32 cellular contexts compared by ENCODE assay signal in genomic region chr11:30876656-30877371, GRCh38.
DNase-seq lines count a peak whose midpoint lies in the region; ATAC-seq and TF ChIP-seq lines count a peak whose summit lies in the region.
"Had no signal": no experiment of that assay in that cellular context is flagged by ENCODE, and none has a peak within 500 bp of the region (broad histone marks: within the 10 kb centered on the region; RNA-seq: fewer than 3 reads in every experiment).

No MANE protein-coding gene starts in this region.

- peaks cover 40% of the 10 kb centered on the region for H3K4me1 ChIP-seq in cardiac muscle cell (ENCODE audit: low read depth)
- H3K4me1 ChIP-seq in ovary (ENCODE audit: insufficient read depth): peaks cover 2% of the 10 kb centered on the region
- H3K4me1 ChIP-seq: right lobe of liver had no signal

- H3K36me3 Mint-ChIP-seq in brain: no peaks in the 10 kb centered on the region
- no peaks in the 10 kb centered on the region for H3K36me3 Mint-ChIP-seq in activated CD8-positive, alpha-beta T cell treated with anti-CD3 and anti-CD28 coated beads, Interleukin-2, amount 10 ng/mL, durations not matched to agents 7 days and 5 days (ENCODE audit: low read depth)

- H3K9me3 Mint-ChIP-seq in brain: no peaks in the 10 kb centered on the region
- no peaks in the 10 kb centered on the region for H3K9me3 Mint-ChIP-seq in activated CD8-positive, alpha-beta T cell treated with anti-CD3 and anti-CD28 coated beads, Interleukin-2, amount 10 ng/mL, durations not matched to agents 7 days and 5 days (ENCODE audit: insufficient read depth)
- H3K9me3 Mint-ChIP-seq: activated CD8-positive, alpha-beta T cell treated with anti-CD3 and anti-CD28 coated beads for 36 hours; activated T-helper 17 cell treated with anti-CD3 and anti-CD28 coated beads, Interleukin-2, amount 50 U/mL, for 72 hours; CD4-positive, alpha-beta T cell had no signal

- CTCF ChIA-PET in activated CD8-positive, alpha-beta T cell treated with anti-CD3 and anti-CD28 coated beads, Interleukin-2, amount 10 ng/mL, durations not matched to agents 7 days and 5 days (lab: Charles Lee): interaction anchor here (0.6 kb wide), 1 partner anchor 41 kb away, joined by 3 read pairs; no protein-coding TSS in a partner anchor

- peaks cover 54% of the 10 kb centered on the region for H3K4me1 Mint-ChIP-seq in brain
- H3K4me1 Mint-ChIP-seq in activated CD8-positive, alpha-beta T cell treated with anti-CD3 and anti-CD28 coated beads, Interleukin-2, amount 10 ng/mL, durations not matched to agents 7 days and 5 days (ENCODE audit: low read depth): no peaks in the 10 kb centered on the region
- H3K4me1 Mint-ChIP-seq: activated CD4-positive, alpha-beta T cell treated with anti-CD3 and anti-CD28 coated beads for 36 hours; activated T-helper 17 cell treated with anti-CD3 and anti-CD28 coated beads, Interleukin-2, amount 50 U/mL, for 72 hours had no signal

- no peaks in the 10 kb centered on the region for H3K36me3 ChIP-seq in cardiac muscle cell
- no peaks in the 10 kb centered on the region for H3K36me3 ChIP-seq in ovary
- H3K36me3 ChIP-seq in WERI-Rb-1: no peaks in the 10 kb centered on the region
- H3K36me3 ChIP-seq: heart left ventricle, lower lobe of right lung, tibial artery, vagina had no signal

- no peaks in the 10 kb centered on the region for H3K27me3 ChIP-seq in cardiac muscle cell
- no peaks in the 10 kb centered on the region for H3K27me3 ChIP-seq in ovary
- H3K27me3 ChIP-seq in WERI-Rb-1 (ENCODE audit: insufficient read depth, low read depth, severe bottlenecking): no peaks in the 10 kb centered on the region
- H3K27me3 ChIP-seq: heart left ventricle, right lobe of liver, tibial artery, vagina had no signal

- H3K27me3 Mint-ChIP-seq in brain: peaks cover 2% of the 10 kb centered on the region
- H3K27me3 Mint-ChIP-seq in activated CD8-positive, alpha-beta T cell treated with anti-CD3 and anti-CD28 coated beads, Interleukin-2, amount 10 ng/mL, durations not matched to agents 7 days and 5 days (ENCODE audit: low read depth): no peaks in the 10 kb centered on the region
- H3K27me3 Mint-ChIP-seq: activated T-helper 17 cell treated with anti-CD3 and anti-CD28 coated beads, Interleukin-2, amount 50 U/mL, for 72 hours had no signal

- TF ChIP-seq POLR2A in ovary (IDR thresholded peaks at IDR 0.05): no peak

- 11 to 16% (median 13%) methylated on average over 2 of the region's 2 CpGs for WGBS in ovary, 3 donors

- no peaks in the 10 kb centered on the region for H3K9me3 ChIP-seq in cardiac muscle cell (ENCODE audit: low read depth)
- H3K9me3 ChIP-seq in ovary: no peaks in the 10 kb centered on the region
- no peaks in the 10 kb centered on the region for H3K9me3 ChIP-seq in WERI-Rb-1 (ENCODE audit: severe bottlenecking)
- H3K9me3 ChIP-seq: heart left ventricle, lower lobe of right lung, right lobe of liver, tibial artery, vagina had no signal

- DNase-seq in cardiac muscle cell (ENCODE audit: low read depth in 1 of 2, low spot score in 1 of 2) (peak in 1 of 2 donors; percentile 16), Right ventricle myocardium superior (no peak), fibroblast of pulmonary artery (ENCODE audit: low read depth) (peak; percentile 62), ovary (peak in 4 of 5 donors; percentile 10 to 29 (median 20)), WERI-Rb-1 (no peak)
- DNase-seq in activated CD8-positive, alpha-beta T cell treated with anti-CD3 and anti-CD28 coated beads, Interleukin-2, amount 10 ng/mL, durations not matched to agents 7 days and 5 days: no peak
- DNase-seq: activated CD4-positive, alpha-beta T cell treated with anti-CD3 and anti-CD28 coated beads for 36 hours; activated CD8-positive, alpha-beta T cell treated with anti-CD3 and anti-CD28 coated beads for 36 hours; activated naive CD4-positive, alpha-beta T cell treated with anti-CD3 and anti-CD28 coated beads, Interleukin-2, amount 50 U/mL, for 16 hours; AML-193; CD4-positive, alpha-beta T cell; DMS79 treated with DMSO at 0.1 percent for 48 hours; effector CD4-positive, alpha-beta T cell; erythroblast; foreskin melanocyte; GF-D8; lower lobe of right lung; NCI-H2029 treated with DMSO at 0.1 percent for 48 hours; NCI-H748 treated with DMSO at 0.1 percent for 48 hours; posterior cingulate gyrus; right lobe of liver; stimulated activated CD4-positive, alpha-beta T cell treated with anti-CD3 and anti-CD28 coated beads, Interleukin-12 subunit alpha, Interleukin-12 subunit beta, amount 100 ng/mL, for 4 hours; stimulated activated CD4-positive, alpha-beta T cell treated with anti-CD3 and anti-CD28 coated beads, Interleukin-4, amount 100 ng/mL, for 1 hour; SW 1271; tibial artery had no signal

- H3K4me3 Mint-ChIP-seq in brain: peak overlapping the region in 1 of 5 experiments; percentile 35
- H3K4me3 Mint-ChIP-seq in activated CD8-positive, alpha-beta T cell treated with anti-CD3 and anti-CD28 coated beads, Interleukin-2, amount 10 ng/mL, durations not matched to agents 7 days and 5 days: no peak overlapping the region
- H3K4me3 Mint-ChIP-seq: activated CD4-positive, alpha-beta T cell treated with anti-CD3 and anti-CD28 coated beads for 36 hours; activated CD8-positive, alpha-beta T cell treated with anti-CD3 and anti-CD28 coated beads for 36 hours; activated T-helper 17 cell treated with anti-CD3 and anti-CD28 coated beads, Interleukin-2, amount 50 U/mL, for 72 hours; CD4-positive, alpha-beta T cell had no signal

- TF ChIP-seq CTCF in cardiac muscle cell (IDR thresholded peaks at IDR 0.05; ENCODE audit: low read depth, low read length) (no peak), brain (conservative IDR thresholded peaks at IDR 0.05) (no peak), fibroblast of pulmonary artery (IDR thresholded peaks at IDR 0.05; ENCODE audit: low read length, missing control alignments) (no peak), ovary (IDR thresholded peaks at IDR 0.05) (no peak), WERI-Rb-1 (IDR thresholded peaks at IDR 0.05; ENCODE audit: low read depth, low read length) (no peak)

- H3K27ac ChIP-seq in cardiac muscle cell: peak overlapping the region; percentile 34
- H3K27ac ChIP-seq in ovary: no peak overlapping the region
- H3K27ac ChIP-seq in WERI-Rb-1: no peak overlapping the region
- H3K27ac ChIP-seq: lower lobe of right lung, right lobe of liver, tibial artery, vagina had no signal

- ATAC-seq in Right ventricle myocardium superior (ENCODE audit: poor library complexity) (no peak), GM18907 (IDR thresholded peaks at IDR 0.05; ENCODE audit: unreplicated experiment) (no peak)
- ATAC-seq in activated CD8-positive, alpha-beta T cell treated with anti-CD3 and anti-CD28 coated beads, Interleukin-2, amount 10 ng/mL, durations not matched to agents 7 days and 5 days: no peak
- ATAC-seq: activated CD4-positive, alpha-beta T cell treated with anti-CD3 and anti-CD28 coated beads for 36 hours; activated CD8-positive, alpha-beta T cell treated with anti-CD3 and anti-CD28 coated beads for 36 hours; activated T-helper 17 cell treated with anti-CD3 and anti-CD28 coated beads, Interleukin-2, amount 50 U/mL, for 72 hours; K562; lower lobe of right lung; Panc1; right lobe of liver had no signal

- POLR2A ChIA-PET in activated CD8-positive, alpha-beta T cell treated with anti-CD3 and anti-CD28 coated beads, Interleukin-2, amount 10 ng/mL, durations not matched to agents 7 days and 5 days (lab: Charles Lee): no interaction called here

- no peak for TF ChIP-seq EP300 in ovary (IDR thresholded peaks at IDR 0.05)

- peak overlapping the region in 4 of 5 experiments; percentile 20 to 66 (median 61) for H3K27ac Mint-ChIP-seq in brain
- no peak overlapping the region for H3K27ac Mint-ChIP-seq in activated CD8-positive, alpha-beta T cell treated with anti-CD3 and anti-CD28 coated beads, Interleukin-2, amount 10 ng/mL, durations not matched to agents 7 days and 5 days
- H3K27ac Mint-ChIP-seq: activated CD4-positive, alpha-beta T cell treated with anti-CD3 and anti-CD28 coated beads for 36 hours; activated CD8-positive, alpha-beta T cell treated with anti-CD3 and anti-CD28 coated beads for 36 hours; activated T-helper 17 cell treated with anti-CD3 and anti-CD28 coated beads, Interleukin-2, amount 50 U/mL, for 72 hours; CD4-positive, alpha-beta T cell had no signal

- H3K4me3 ChIP-seq in cardiac muscle cell (no peak overlapping the region), fibroblast of pulmonary artery (replicated peaks; ENCODE audit: low read depth, low read length) (no peak overlapping the region), ovary (no peak overlapping the region), WERI-Rb-1 (ENCODE audit: low read depth, low read length) (no peak overlapping the region)
- H3K4me3 ChIP-seq: heart left ventricle, K562, lower lobe of right lung, right lobe of liver, tibial artery, vagina had no signal

- intact Hi-C loops in Right ventricle myocardium superior (cut with DNase I) (no loop called here), ovary (cut with DNase I) (loop anchor here in 1 of 4 donors (5.0 kb wide), 1 partner anchor 50 kb away; no protein-coding TSS in a partner anchor)

Comparison
In these comparisons a context has a peak if more than half of its experiments do, and no peak if none do; other contexts are left out.
1. DNase-seq: peak in fibroblast of pulmonary artery (single experiment) and ovary (4 of 5); none in Right ventricle myocardium superior (single experiment), WERI-Rb-1 (single experiment) and activated CD8-positive, alpha-beta T cell treated with anti-CD3 and anti-CD28 coated beads, Interleukin-2, amount 10 ng/mL, durations not matched to agents 7 days and 5 days (single experiment).